ENCODE assay signal across 20 cellular contexts in genomic region chr10:88256013-88256680, GRCh38.
A peak's percentile ranks its signal among the peaks of the same experiment; 100 is the strongest.
DNase-seq lines count a peak whose midpoint lies in the region; ATAC-seq and TF ChIP-seq lines count a peak whose summit lies in the region.
"Had no signal": no experiment of that assay in that cellular context is flagged by ENCODE, and none has a peak within 500 bp of the region (broad histone marks: within the 10 kb centered on the region; RNA-seq: fewer than 3 reads in every experiment).

No MANE protein-coding gene starts in this region.

- H3K9me3 ChIP-seq in esophagus squamous epithelium (no peaks in the 10 kb centered on the region), subcutaneous abdominal adipose tissue (ENCODE audit: control insufficient read depth in 5 of 5, low read length in 5 of 5) (no peaks in the 10 kb centered on the region)
- H3K9me3 ChIP-seq: Caco-2, Peyer's patch, prostate gland had no signal

- ATAC-seq in HG02623 (IDR thresholded peaks at IDR 0.05; ENCODE audit: unreplicated experiment) (no peak), HG02852 (IDR thresholded peaks at IDR 0.05; ENCODE audit: unreplicated experiment) (no peak)
- ATAC-seq: activated T-helper 17 cell treated with anti-CD3 and anti-CD28 coated beads, Interleukin-2, amount 50 U/mL, for 72 hours had no signal

- H3K27me3 ChIP-seq in esophagus squamous epithelium (no peaks in the 10 kb centered on the region), subcutaneous abdominal adipose tissue (ENCODE audit: control insufficient read depth in 5 of 5, insufficient read depth in 4 of 5, low read length in 5 of 5) (no peaks in the 10 kb centered on the region)
- H3K27me3 ChIP-seq: Peyer's patch had no signal

- H3K4me3 ChIP-seq in esophagus squamous epithelium (peak overlapping the region in 1 of 4 donors; percentile 4), subcutaneous abdominal adipose tissue (ENCODE audit: low read depth in 1 of 5, low read length in 5 of 5) (peak overlapping the region; percentile 24 to 64 (median 43))
- H3K4me3 ChIP-seq: Peyer's patch, prostate gland had no signal

- 83% methylated on average over 19 to 20 of the region's 20 CpGs for WGBS in esophagus squamous epithelium, 2 donors

- no peak for TF ChIP-seq POLR2A in esophagus squamous epithelium (IDR thresholded peaks at IDR 0.05)

- DNase-seq in NCI-H2227 (lab: John Stamatoyannopoulos, UW; ENCODE audit: unreplicated experiment) (peak; percentile 18), esophagus squamous epithelium (lab: John Stamatoyannopoulos, UW) (no peak), myocyte (ENCODE audit: low read depth) (peak; percentile 35), NCI-H2171 (lab: John Stamatoyannopoulos, UW) (no peak), NCI-H1436 treated with DMSO at 0.1 percent for 48 hours (lab: John Stamatoyannopoulos, UW) (no peak)
- DNase-seq: Caco-2; erythroblast; H9; hypothalamus; MM.1S; NCI-H2029 treated with DMSO at 0.1 percent for 48 hours; NCI-H69; Peyer's patch; stimulated activated CD4-positive, alpha-beta T cell treated with anti-CD3 and anti-CD28 coated beads, Interleukin-2, amount 100 ng/mL, for 48 hours had no signal

- peaks cover 8 to 40% (median 23%) of the 10 kb centered on the region in 3 donors for H3K4me1 ChIP-seq in esophagus squamous epithelium
- H3K4me1 ChIP-seq in subcutaneous abdominal adipose tissue (ENCODE audit: control insufficient read depth in 5 of 5, insufficient read depth in 5 of 5, low read length in 5 of 5) = peaks cover 0 to 17% (median 14%) of the 10 kb centered on the region in 5 donors
- H3K4me1 ChIP-seq: Caco-2, Peyer's patch, prostate gland had no signal

- intact Hi-C loops in esophagus squamous epithelium (cut with DNase I) = no loop called here

- no peak for TF ChIP-seq CTCF in esophagus squamous epithelium (IDR thresholded peaks at IDR 0.05)

- H3K27ac ChIP-seq in esophagus squamous epithelium (peak overlapping the region; percentile 29 to 82 (median 74)), subcutaneous abdominal adipose tissue (ENCODE audit: low read depth, low read length) (no peak overlapping the region)
- H3K27ac ChIP-seq: VCaP had no signal

- H3K9ac ChIP-seq in subcutaneous abdominal adipose tissue (ENCODE audit: low read length in 5 of 5) = no peak overlapping the region

- H3K36me3 ChIP-seq in esophagus squamous epithelium (no peaks in the 10 kb centered on the region), subcutaneous abdominal adipose tissue (ENCODE audit: control insufficient read depth in 5 of 5, insufficient read depth in 5 of 5, low read length in 5 of 5) (no peaks in the 10 kb centered on the region)
- H3K36me3 ChIP-seq: Peyer's patch, prostate gland had no signal

Comparison
In these comparisons a context has a peak if more than half of its experiments do, and no peak if none do; other contexts are left out.
1. DNase-seq: peak in NCI-H2227 (single experiment) and myocyte (single experiment); none in esophagus squamous epithelium (single experiment), NCI-H2171 (single experiment) and NCI-H1436 treated with DMSO at 0.1 percent for 48 hours (single experiment).